ENCODE assay signal across 8 cellular contexts in the genomic region with DNA sequence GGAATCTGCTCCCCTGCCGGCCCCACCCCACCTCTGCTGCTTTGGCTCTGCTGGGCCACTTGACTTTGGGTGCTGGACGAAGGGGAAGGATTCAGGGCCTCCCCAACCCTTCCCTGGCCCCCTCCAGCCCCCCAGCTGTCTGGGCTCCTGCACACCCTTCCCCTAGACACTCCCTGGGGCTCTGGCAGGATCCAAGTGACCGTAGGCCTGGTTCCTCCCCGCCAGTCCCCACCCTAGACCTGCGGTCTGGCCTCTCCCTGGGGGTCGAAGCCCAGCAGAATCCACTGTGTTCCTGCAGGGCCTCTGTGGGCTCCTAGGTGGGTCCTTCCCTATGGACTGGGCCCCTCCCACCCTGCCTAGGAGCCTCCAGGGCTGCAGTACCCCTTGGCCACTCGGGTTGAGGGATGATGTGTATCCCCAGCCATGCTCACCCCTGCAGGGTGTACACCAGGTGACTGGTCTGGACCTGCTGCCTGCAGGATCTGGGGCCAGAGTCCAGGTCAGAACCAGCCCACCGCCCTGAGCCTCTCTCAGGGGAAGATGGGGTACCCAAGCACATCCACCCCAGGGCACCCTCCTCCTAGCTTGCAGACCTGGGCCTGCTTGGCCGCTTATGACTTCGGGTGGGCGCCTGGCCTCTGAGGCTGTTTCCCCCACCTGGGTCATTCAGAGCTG. TPM values are rescaled to one million over a fixed set of nuclear protein-coding genes. Genes with fewer than 3 reads are reported as not detected.
DNase-seq lines count a peak whose midpoint lies in the region; ATAC-seq and TF ChIP-seq lines count a peak whose summit lies in the region.
"Had no signal": no experiment of that assay in that cellular context is flagged by ENCODE, and none has a peak within 500 bp of the region (broad histone marks: within the 10 kb centered on the region; RNA-seq: fewer than 3 reads in every experiment).

No MANE protein-coding gene starts in this region.

- no peak for DNase-seq in HCT116 (ENCODE audit: low read depth, low spot score)
- DNase-seq in activated naive CD8-positive, alpha-beta T cell treated with anti-CD3 and anti-CD28 coated beads, Interleukin-2, amount 10 ng/mL, durations not matched to agents 7 days and 5 days = peak; percentile 41
- DNase-seq in left lung = peak in 1 of 2 donors; percentile 43
- peak; percentile 34 for DNase-seq in stimulated activated naive CD8-positive, alpha-beta T cell treated with anti-CD3 and anti-CD28 coated beads, Interleukin-15, Interleukin-2, amounts not matched to agents 100 U/mL and 50 U/mL, for 24 hours
- no peak for DNase-seq in LoVo (ENCODE audit: low spot score)
- no peak for DNase-seq in NCI-H2081 (lab: John Stamatoyannopoulos, UW)
- DNase-seq: retina had no signal

- H3K9me3 ChIP-seq in HCT116 (ENCODE audit: control insufficient read depth in 1 of 2, insufficient read depth in 1 of 2, low read depth in 1 of 2, low read length in 2 of 2) (no peaks in the 10 kb centered on the region), left lung (no peaks in the 10 kb centered on the region)

- RAD21 ChIA-PET in HCT116 (lab: Charles Lee; ENCODE audit: low non-redundant PET in 1 of 2, low total read pairs in 2 of 2, uncharacterized antibody in 2 of 2, unreplicated experiment in 2 of 2) = no interaction called here

- H3K36me3 ChIP-seq in HCT116 (ENCODE audit: control insufficient read depth in 1 of 2, insufficient read depth in 2 of 2, low read length in 2 of 2) (peaks cover 18 to 34% of the 10 kb centered on the region in 2 experiments; a peak in 3 of 4 replicates), left lung (peaks cover 0 to 50% of the 10 kb centered on the region in 2 donors)

- H3K4me2 ChIP-seq in HCT116 (ENCODE audit: low read length) = no peak overlapping the region

- H4K20me1 ChIP-seq in HCT116 (ENCODE audit: insufficient read depth) = peaks cover 16% of the 10 kb centered on the region; the same call in 1 of the 2 replicates

- POLR2A ChIA-PET in HCT116 (lab: Charles Lee) = interaction anchor here (0.6 kb wide), 1 partner anchor 33 kb away, joined by 3 read pairs; no protein-coding TSS in a partner anchor
- POLR2A ChIA-PET in activated naive CD8-positive, alpha-beta T cell treated with anti-CD3 and anti-CD28 coated beads, Interleukin-2, amount 10 ng/mL, durations not matched to agents 7 days and 5 days (lab: Charles Lee) = interaction anchor here (0.8 kb wide), 1 partner anchor 36 kb away, joined by 3 read pairs; no protein-coding TSS in a partner anchor

- H3K9ac ChIP-seq in HCT116 (ENCODE audit: low read length) = no peak overlapping the region

- no peak overlapping the region for H3K4me3 Mint-ChIP-seq in activated naive CD8-positive, alpha-beta T cell treated with anti-CD3 and anti-CD28 coated beads, Interleukin-2, amount 10 ng/mL, durations not matched to agents 7 days and 5 days

- BruUV-seq in HCT116 (replicated peaks; lab: Mats Ljungman, UMichigan) = no TSS peak

- H2AFZ ChIP-seq in HCT116 (ENCODE audit: low read depth, low read length, poor library complexity, severe bottlenecking) = no peak overlapping the region

- H3K9me3 Mint-ChIP-seq in activated naive CD8-positive, alpha-beta T cell treated with anti-CD3 and anti-CD28 coated beads, Interleukin-2, amount 10 ng/mL, durations not matched to agents 7 days and 5 days = no peaks in the 10 kb centered on the region

- H3K4me1 ChIP-seq in HCT116 (ENCODE audit: control insufficient read depth in 1 of 2, insufficient read depth in 2 of 2, low read length in 2 of 2) = peaks cover 38 to 75% of the 10 kb centered on the region in 2 experiments
- H3K4me1 ChIP-seq in left lung = peaks cover 42 to 88% of the 10 kb centered on the region in 2 donors

- no peaks in the 10 kb centered on the region for H3K27me3 Mint-ChIP-seq in activated naive CD8-positive, alpha-beta T cell treated with anti-CD3 and anti-CD28 coated beads, Interleukin-2, amount 10 ng/mL, durations not matched to agents 7 days and 5 days

- no peak overlapping the region for H3K27ac Mint-ChIP-seq in activated naive CD8-positive, alpha-beta T cell treated with anti-CD3 and anti-CD28 coated beads, Interleukin-2, amount 10 ng/mL, durations not matched to agents 7 days and 5 days

- CTCF ChIA-PET in HCT116 (lab: Charles Lee) = interaction anchor here (1.8 kb wide), 1 partner anchor 35 kb away, joined by 5 read pairs; no protein-coding TSS in a partner anchor

- intact Hi-C loops in HCT116 (cut with micrococcal nuclease) (no loop called here), left lung (cut with DNase I) (no loop called here)

- H3K4me3 ChIP-seq in HCT116 (replicated peaks in 1 of 2; ENCODE audit: low read depth in 1 of 2, low read length in 2 of 2) (no peak overlapping the region), left lung (peak overlapping the region in 1 of 2 donors; percentile 100)

- TF ChIP-seq POLR2A in HCT116 (IDR thresholded peaks at IDR 0.05; ENCODE audit: borderline replicate concordance, extremely low read depth, insufficient read depth, insufficient read length) = no peak

- no peaks in the 10 kb centered on the region for H3K9me2 ChIP-seq in HCT116 (ENCODE audit: insufficient read depth)

- TF ChIP-seq RAD21 in HCT116 (IDR thresholded peaks at IDR 0.05; ENCODE audit: low read depth) = no peak

- no peak for ATAC-seq in HCT116
- ATAC-seq in activated naive CD8-positive, alpha-beta T cell treated with anti-CD3 and anti-CD28 coated beads, Interleukin-2, amount 10 ng/mL, durations not matched to agents 7 days and 5 days (ENCODE audit: low read depth) = no peak
- no peak for ATAC-seq in left lung
- ATAC-seq in stimulated activated naive CD8-positive, alpha-beta T cell treated with anti-CD3 and anti-CD28 coated beads, Interleukin-15, Interleukin-2, amounts not matched to agents 100 U/mL and 50 U/mL, for 24 hours = no peak
- ATAC-seq in HG03135 (IDR thresholded peaks at IDR 0.05; ENCODE audit: unreplicated experiment) = no peak

- H3K79me2 ChIP-seq in HCT116 (ENCODE audit: insufficient read depth, low read length) = peaks cover 43% of the 10 kb centered on the region

- peaks cover 16% of the 10 kb centered on the region for H3K4me1 Mint-ChIP-seq in activated naive CD8-positive, alpha-beta T cell treated with anti-CD3 and anti-CD28 coated beads, Interleukin-2, amount 10 ng/mL, durations not matched to agents 7 days and 5 days

- H3K27ac ChIP-seq in HCT116 (ENCODE audit: low read depth, low read length) (peak overlapping the region; percentile 48; the same call in 1 of the 2 replicates), left lung (peak overlapping the region; percentile 95 to 97)

- peaks cover 10% of the 10 kb centered on the region for H3K36me3 Mint-ChIP-seq in activated naive CD8-positive, alpha-beta T cell treated with anti-CD3 and anti-CD28 coated beads, Interleukin-2, amount 10 ng/mL, durations not matched to agents 7 days and 5 days

- H3K27me3 ChIP-seq in HCT116 (ENCODE audit: insufficient read depth, low read length) (no peaks in the 10 kb centered on the region), left lung (no peaks in the 10 kb centered on the region)

- no peak for TF ChIP-seq CTCF in HCT116 (IDR thresholded peaks at IDR 0.05 in 2 of 3, conservative IDR thresholded peaks at IDR 0.05 in 1 of 3; ENCODE audit: borderline replicate concordance in 1 of 3, insufficient read depth in 1 of 3, low read depth in 2 of 3, low read length in 2 of 3)
- TF ChIP-seq CTCF in left lung (IDR thresholded peaks at IDR 0.05) = no peak

TF ChIP-seq in HCT116, 20 proteins besides CTCF, POLR2A, EP300 and RAD21:
- TF ChIP-seq SIN3A (IDR thresholded peaks at IDR 0.05; ENCODE audit: low read depth) (no peak), ZNF274 (IDR thresholded peaks at IDR 0.05; ENCODE audit: low read depth, low read length) (no peak), SP1 (IDR thresholded peaks at IDR 0.05; ENCODE audit: low read depth) (no peak), ELF1 (IDR thresholded peaks at IDR 0.05; ENCODE audit: borderline replicate concordance, low read depth) (no peak), EZH2 (IDR thresholded peaks at IDR 0.05) (no peak), MAX (IDR thresholded peaks at IDR 0.05) (no peak), JUND (IDR thresholded peaks at IDR 0.05) (no peak), POLR2AphosphoS5 (IDR thresholded peaks at IDR 0.05; ENCODE audit: low read depth, low read length) (no peak), YY1 (IDR thresholded peaks at IDR 0.05; ENCODE audit: extremely low read depth, insufficient replicate concordance, low read depth, low read length) (no peak), EZH2phosphoT487 (IDR thresholded peaks at IDR 0.05; ENCODE audit: borderline replicate concordance) (no peak)
- TF ChIP-seq, protein P1, sequence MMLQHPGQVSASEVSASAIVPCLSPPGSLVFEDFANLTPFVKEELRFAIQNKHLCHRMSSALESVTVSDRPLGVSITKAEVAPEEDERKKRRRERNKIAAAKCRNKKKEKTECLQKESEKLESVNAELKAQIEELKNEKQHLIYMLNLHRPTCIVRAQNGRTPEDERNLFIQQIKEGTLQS (IDR thresholded peaks at IDR 0.05) = no peak

RNA-seq across cellular contexts. Expression of gene PIM3, which starts 5.6 kb away (rescaled TPM):
- total RNA-seq in HCT116 (2021; ENCODE audit: unreplicated experiment) = 116 TPM
- 84.5 and 97.2 TPM in 2 replicates for polyA plus RNA-seq in HCT116 (2012)
- total RNA-seq in activated naive CD8-positive, alpha-beta T cell treated with anti-CD3 and anti-CD28 coated beads, Interleukin-2, amount 10 ng/mL, durations not matched to agents 7 days and 5 days = 10 to 100 TPM; 44.3 to 48.5 TPM
- 100 to 1,000 TPM in 1 of 2 donors, 10 to 100 TPM in 1; 80.6 to 129 TPM for total RNA-seq in left lung

RNA-seq across cellular contexts. Expression of gene IL17REL, which starts 46.4 kb away (rescaled TPM):
- total RNA-seq in HCT116 (2021; ENCODE audit: unreplicated experiment) (not detected), left lung (not detected)
- not detected in 2 replicates for polyA plus RNA-seq in HCT116 (2012)
- total RNA-seq in activated naive CD8-positive, alpha-beta T cell treated with anti-CD3 and anti-CD28 coated beads, Interleukin-2, amount 10 ng/mL, durations not matched to agents 7 days and 5 days = not detected

RNA-seq across cellular contexts. Expression of gene CRELD2, which starts 47.7 kb away (rescaled TPM):
- total RNA-seq in HCT116 (2021; ENCODE audit: unreplicated experiment) (45.8 TPM), left lung (10 to 100 TPM; 59.7 to 79.7 TPM)
- 39.6 and 41.0 TPM in 2 replicates for polyA plus RNA-seq in HCT116 (2012)
- 10 to 100 TPM; 40.3 to 41.0 TPM for total RNA-seq in activated naive CD8-positive, alpha-beta T cell treated with anti-CD3 and anti-CD28 coated beads, Interleukin-2, amount 10 ng/mL, durations not matched to agents 7 days and 5 days

RNA-seq across cellular contexts. Expression of gene ALG12, which starts 47.9 kb away (rescaled TPM):
- 16.6 TPM for total RNA-seq in HCT116 (2021; ENCODE audit: unreplicated experiment)
- polyA plus RNA-seq in HCT116 (2012) = 13.0 and 13.7 TPM in 2 replicates
- total RNA-seq in activated naive CD8-positive, alpha-beta T cell treated with anti-CD3 and anti-CD28 coated beads, Interleukin-2, amount 10 ng/mL, durations not matched to agents 7 days and 5 days = 10 to 100 TPM; 18.0 to 20.2 TPM
- total RNA-seq in left lung = 10 to 100 TPM; 29.4 to 35.2 TPM

Comparison
In these comparisons a context has a peak if more than half of its experiments do, and no peak if none do; other contexts are left out.
1. DNase-seq: peak in activated naive CD8-positive, alpha-beta T cell treated with anti-CD3 and anti-CD28 coated beads, Interleukin-2, amount 10 ng/mL, durations not matched to agents 7 days and 5 days (single experiment) and stimulated activated naive CD8-positive, alpha-beta T cell treated with anti-CD3 and anti-CD28 coated beads, Interleukin-15, Interleukin-2, amounts not matched to agents 100 U/mL and 50 U/mL, for 24 hours (single experiment); none in HCT116 (single experiment), LoVo (single experiment) and NCI-H2081 (0 of 2).